In the genomic region with DNA sequence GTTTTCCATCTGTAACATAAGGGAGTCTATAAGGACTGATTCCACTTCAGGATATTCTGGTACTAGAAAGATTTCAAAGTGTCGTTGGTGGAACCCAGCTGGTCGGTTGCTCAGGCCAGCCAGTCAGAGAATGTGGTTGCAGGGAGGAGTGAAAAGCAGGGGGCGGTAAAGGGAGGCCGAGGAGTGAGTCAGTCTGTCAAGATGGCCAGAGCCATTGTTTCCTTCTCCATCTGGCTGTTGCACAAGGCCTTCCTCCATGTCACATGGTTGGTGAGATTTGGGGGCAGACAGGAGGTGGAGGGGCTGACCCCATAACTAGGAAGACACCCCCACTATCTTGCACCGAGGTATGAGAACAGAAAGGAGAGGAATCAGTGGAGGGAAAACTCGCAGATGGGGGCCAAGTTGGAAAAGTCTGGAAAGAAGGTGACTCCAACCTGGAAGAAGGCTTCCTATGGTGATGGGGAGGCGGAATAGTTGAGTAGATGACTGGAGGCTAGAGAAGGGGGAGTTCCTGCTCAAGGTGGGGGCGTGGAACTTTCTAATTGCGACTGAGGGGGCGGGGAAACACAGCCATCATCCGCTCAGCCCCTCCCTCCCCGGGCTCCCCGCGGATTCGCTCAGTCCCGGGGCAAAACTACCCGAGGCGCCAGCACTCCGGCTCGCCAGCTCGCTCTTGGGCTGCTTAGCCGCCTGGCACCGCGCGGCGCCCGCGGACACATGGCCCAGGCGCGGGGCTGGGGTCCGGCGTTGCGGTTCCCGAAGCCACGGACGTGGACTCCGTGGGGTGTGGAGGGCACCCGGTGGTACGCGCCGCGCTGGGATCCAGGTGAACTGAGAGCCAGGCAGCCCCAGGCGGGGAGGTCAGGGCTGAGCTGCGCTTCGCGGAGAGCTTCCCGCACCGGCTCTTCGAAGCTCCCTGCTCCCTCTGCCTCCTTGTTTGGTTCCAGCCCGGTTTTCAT, we compare ENCODE assay signal across 8 cellular contexts. TPM values are rescaled to one million over a fixed set of nuclear protein-coding genes. Genes with fewer than 3 reads are reported as not detected.
DNase-seq lines count a peak whose midpoint lies in the region; ATAC-seq and TF ChIP-seq lines count a peak whose summit lies in the region.

No MANE protein-coding gene starts in this region.

- H3K4me1 Mint-ChIP-seq in type B pancreatic cell (ENCODE audit: unreplicated experiment): peaks cover 20% of the 10 kb centered on the region

- H3K9me3 ChIP-seq in left lung: no peaks in the 10 kb centered on the region

- intact Hi-C loops in left lung (cut with DNase I): no loop called here

- peak; percentile 44 for TF ChIP-seq CTCF in brain microvascular endothelial cell (IDR thresholded peaks at IDR 0.05; ENCODE audit: low read depth, low read length, missing control alignments)
- no peak for TF ChIP-seq CTCF in left lung (IDR thresholded peaks at IDR 0.05)
- no peak for TF ChIP-seq CTCF in type B pancreatic cell (conservative IDR thresholded peaks at IDR 0.05)

- no peaks in the 10 kb centered on the region for H3K36me3 Mint-ChIP-seq in type B pancreatic cell

- no peak overlapping the region for H3K27ac Mint-ChIP-seq in type B pancreatic cell

- ATAC-seq in left lung (peak; percentile 69), GM21825 (IDR thresholded peaks at IDR 0.05; ENCODE audit: unreplicated experiment) (no peak), GM21786 (IDR thresholded peaks at IDR 0.05; ENCODE audit: unreplicated experiment) (no peak)

- no peak overlapping the region for H3K27ac ChIP-seq in brain microvascular endothelial cell
- peak overlapping the region; percentile 82 for H3K27ac ChIP-seq in left lung

- H3K4me3 Mint-ChIP-seq in type B pancreatic cell: peak overlapping the region; percentile 84

- H3K4me1 ChIP-seq in left lung: peaks cover 6 to 29% of the 10 kb centered on the region in 2 donors

- H3K36me3 ChIP-seq in brain microvascular endothelial cell (replicated peaks): no peaks in the 10 kb centered on the region
- no peaks in the 10 kb centered on the region for H3K36me3 ChIP-seq in left lung

- DNase-seq in GM03348 (ENCODE audit: low spot score): peak; percentile 36
- DNase-seq in NCI-H460 (ENCODE audit: extremely low read depth, low read depth): peak; percentile 8
- peak; percentile 32 for DNase-seq in brain microvascular endothelial cell
- DNase-seq in left lung: peak; percentile 63 to 88
- no peak for DNase-seq in type B pancreatic cell (ENCODE audit: extremely low spot score, unreplicated experiment)
- DNase-seq in NCI-H2081 (lab: John Stamatoyannopoulos, UW): no peak

- peaks cover 14% of the 10 kb centered on the region for H3K27me3 Mint-ChIP-seq in type B pancreatic cell

- in situ Hi-C loops in brain microvascular endothelial cell (cut with HindIII; ENCODE audit: low pct_ligation_motif_present, low sequenced_read_pairs): no loop called here

- no peaks in the 10 kb centered on the region for H3K9me3 Mint-ChIP-seq in type B pancreatic cell

- H3K27me3 ChIP-seq in brain microvascular endothelial cell (replicated peaks): no peaks in the 10 kb centered on the region
- H3K27me3 ChIP-seq in left lung: no peaks in the 10 kb centered on the region

- H3K4me3 ChIP-seq in brain microvascular endothelial cell (ENCODE audit: low read depth, low read length) (peak overlapping the region; percentile 39), left lung (peak overlapping the region; percentile 24 to 42)

RNA-seq across cellular contexts. Expression of a gene that starts 38.5 kb away (rescaled TPM):
- total RNA-seq in NCI-H460 (2014; rRNA removed; shearing (Covaris generic)): 0.55 and 0.72 TPM in 2 replicates
- polyA plus RNA-seq in NCI-H460 (2014; cell fraction: nucleus; rRNA removed): 2.2 and 3.4 TPM in 2 replicates
- 10 to 100 TPM; 11.9 to 18.8 TPM for total RNA-seq in left lung
- 0.67 and 9.9 TPM in 2 replicates for total RNA-seq in type B pancreatic cell (ENCODE audit: low replicate concordance)

Comparison
In these comparisons a context has a peak if more than half of its experiments do, and no peak if none do; other contexts are left out.
1. DNase-seq: peak in GM03348 (single experiment), NCI-H460 (single experiment), brain microvascular endothelial cell (single experiment) and left lung (2 of 2); none in type B pancreatic cell (single experiment) and NCI-H2081 (0 of 2).